Comparison of ENCODE assay signal across 8 cellular contexts in the genomic region with DNA sequence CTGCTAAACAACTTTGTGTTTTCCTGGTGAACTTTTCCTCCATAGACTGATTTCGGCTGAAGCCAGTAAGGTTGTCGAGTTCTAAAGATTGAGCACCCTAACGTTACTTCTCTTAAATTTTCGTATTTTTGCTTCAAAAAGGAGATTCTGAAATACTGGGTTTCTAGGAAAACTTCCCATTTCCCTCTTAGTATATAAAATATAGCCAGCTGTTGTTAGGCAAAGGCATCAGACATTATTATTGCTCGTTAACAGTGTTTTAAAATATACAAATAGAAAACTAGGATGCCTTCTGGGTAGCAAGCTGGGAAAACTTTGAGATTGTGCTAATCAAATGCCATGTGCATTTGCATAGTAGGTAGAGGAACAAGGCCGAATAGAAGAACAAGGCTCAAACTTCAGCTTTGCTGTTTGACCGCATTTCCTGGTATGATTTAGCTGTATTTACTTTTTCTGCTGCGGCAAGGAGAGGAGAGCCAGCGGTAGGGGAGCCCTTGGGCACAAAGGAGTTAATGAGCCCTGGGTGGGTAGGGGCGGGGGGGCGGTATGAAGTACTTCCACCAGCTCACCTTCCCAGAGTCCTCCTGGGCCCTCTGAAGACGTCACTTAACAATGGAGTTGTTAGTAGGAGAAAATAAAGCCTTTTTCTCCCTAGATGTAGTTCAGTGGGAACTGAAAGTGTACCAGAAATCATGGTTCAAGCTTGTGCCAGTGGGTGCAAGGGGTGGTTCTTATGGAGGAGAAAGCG.
A peak's percentile ranks its signal among the peaks of the same experiment; 100 is the strongest.
DNase-seq lines count a peak whose midpoint lies in the region; ATAC-seq and TF ChIP-seq lines count a peak whose summit lies in the region.

No MANE protein-coding gene starts in this region.

- H3K23ac ChIP-seq in IMR-90 (ENCODE audit: low read depth, low read length) = no peak overlapping the region

- H2AK5ac ChIP-seq in IMR-90 (ENCODE audit: low read depth, low read length) = peak overlapping the region; percentile 30; the same call in 1 of the 2 replicates

- peaks cover 3% of the 10 kb centered on the region; the same call in 1 of the 2 replicates for H4K20me1 ChIP-seq in IMR-90 (ENCODE audit: insufficient read depth, low read length)

- no TSS peak for BruUV-seq in IMR-90 (replicated peaks; lab: Mats Ljungman, UMichigan)

- DNase-seq in stimulated activated CD4-positive, alpha-beta T cell treated with anti-CD3 and anti-CD28 coated beads, Interleukin-15, amount 100 ng/mL, for 48 hours (ENCODE audit: low read depth in 2 of 2) = peak; percentile 19 to 24
- DNase-seq in stimulated activated CD4-positive, alpha-beta T cell treated with anti-CD3 and anti-CD28 coated beads, Interleukin-2, amount 100 ng/mL, for 48 hours = no peak
- DNase-seq in IMR-90 (no peak), UCSD-AML1 (lab: John Stamatoyannopoulos, UW; ENCODE audit: unreplicated experiment) (peak; percentile 45), left colon (peak; percentile 51 to 60), ascending aorta (ENCODE audit: low spot score in 2 of 2) (no peak), cerebellar nuclear complex (lab: John Stamatoyannopoulos, UW) (no peak), cerebellar cortex (ENCODE audit: low spot score) (no peak)

- 68% methylated on average over 3 of the region's 13 CpGs; no CpG with 5 or more reads in 1 of the 2 experiments for WGBS in IMR-90 (ENCODE audit: extremely low coverage in 2 of 2, insufficient read length in 1 of 2), 2 experiments

- no peak overlapping the region for H4K5ac ChIP-seq in IMR-90 (ENCODE audit: low read depth, low read length)

- POLR2A ChIA-PET in IMR-90 (lab: Charles Lee; ENCODE audit: unreplicated experiment) = no interaction called here

- ATAC-seq in IMR-90 (ENCODE audit: low read depth) (no peak), left colon (peak; percentile 66)

- H2BK15ac ChIP-seq in IMR-90 (ENCODE audit: low read depth, low read length) = no peak overlapping the region

- dilution Hi-C loops in IMR-90 (cut with HindIII; ENCODE audit: low sequenced_read_pairs, unreplicated experiment) = no loop called here

- H3K4ac ChIP-seq in IMR-90 (ENCODE audit: low read depth, low read length) = no peak overlapping the region

- TF ChIP-seq CTCF in IMR-90 (conservative IDR thresholded peaks at IDR 0.05; ENCODE audit: low read depth, low read length) (no peak), ascending aorta (IDR thresholded peaks at IDR 0.05) (no peak)

- no peak overlapping the region for H2BK5ac ChIP-seq in IMR-90 (ENCODE audit: low read depth, low read length, poor library complexity, severe bottlenecking)

- no peak overlapping the region for H3K56ac ChIP-seq in IMR-90 (ENCODE audit: extremely low read depth, insufficient read depth, low read length)

- peaks cover 7 to 20% of the 10 kb centered on the region in 2 experiments; a peak in 3 of 4 replicates for H3K79me1 ChIP-seq in IMR-90 (ENCODE audit: low read depth in 1 of 2, low read length in 2 of 2)

- H4K91ac ChIP-seq in IMR-90 (ENCODE audit: insufficient read depth, low read depth, low read length) = no peak overlapping the region

- H3K9me3 ChIP-seq in IMR-90 (ENCODE audit: control insufficient read depth, insufficient read depth, low read length) = no peaks in the 10 kb centered on the region
- H3K9me3 ChIP-seq in ascending aorta = no peaks in the 10 kb centered on the region

- H2AK9ac ChIP-seq in IMR-90 (replicated peaks; ENCODE audit: low read depth, low read length, poor library complexity) = no peak overlapping the region

- no peak overlapping the region for H2BK20ac ChIP-seq in IMR-90 (ENCODE audit: low read depth, low read length)

- H3K14ac ChIP-seq in IMR-90 (replicated peaks; ENCODE audit: low read depth, low read length) = no peak overlapping the region; the same call in 1 of the 2 replicates

- in situ Hi-C loops in IMR-90 (cut with MboI; ENCODE audit: low sequenced_read_pairs) = no loop called here

- H2AFZ ChIP-seq in IMR-90 (replicated peaks; ENCODE audit: low read length, poor library complexity) = no peak overlapping the region

- H3K9me1 ChIP-seq in IMR-90 (ENCODE audit: insufficient read depth, low read length) = peaks cover 14% of the 10 kb centered on the region

- no peak for TF ChIP-seq POLR2A in IMR-90 (IDR thresholded peaks at IDR 0.05; ENCODE audit: low read depth, low read length)

- H3K4me2 ChIP-seq in IMR-90 (ENCODE audit: low read depth, low read length) = no peak overlapping the region

- no peak overlapping the region for H3K18ac ChIP-seq in IMR-90 (ENCODE audit: low read depth, low read length)

- H3K4me1 ChIP-seq in IMR-90 (ENCODE audit: control insufficient read depth, insufficient read depth, low read length) (peaks cover 12% of the 10 kb centered on the region), ascending aorta (no peaks in the 10 kb centered on the region)

- H4K8ac ChIP-seq in IMR-90 (ENCODE audit: low read depth in 2 of 2, low read length in 2 of 2) = no peak overlapping the region

- no peak overlapping the region for H2BK120ac ChIP-seq in IMR-90 (ENCODE audit: low read depth, low read length)

- intact Hi-C loops in IMR-90 (cut with micrococcal nuclease) = no loop called here
- intact Hi-C loops in left colon (cut with DNase I, micrococcal nuclease) = no loop called here
- intact Hi-C loops in ascending aorta (cut with DNase I) = no loop called here

- H3K27ac ChIP-seq in IMR-90 (ENCODE audit: insufficient read depth, low read length) = no peak overlapping the region
- H3K27ac ChIP-seq in ascending aorta = no peak overlapping the region

- H3K9ac ChIP-seq in IMR-90 (ENCODE audit: low read depth, low read length) = no peak overlapping the region

- H3K36me3 ChIP-seq in IMR-90 (ENCODE audit: control insufficient read depth, insufficient read depth, low read length) (peaks cover 2% of the 10 kb centered on the region; the same call in 1 of the 2 replicates), ascending aorta (no peaks in the 10 kb centered on the region)

- TF ChIP-seq RAD21 in IMR-90 (IDR thresholded peaks at IDR 0.05; ENCODE audit: low read length) = no peak

- H3K4me3 ChIP-seq in IMR-90 (ENCODE audit: insufficient read depth, low read depth, low read length) (no peak overlapping the region), ascending aorta (no peak overlapping the region)

- CTCF ChIA-PET in IMR-90 (lab: Yijun Ruan, JAX) = interaction anchor here (0.8 kb wide), 1 partner anchor 1623 kb away, joined by 4 read pairs; no protein-coding TSS in a partner anchor

- no peaks in the 10 kb centered on the region for H3K27me3 ChIP-seq in IMR-90 (ENCODE audit: control insufficient read depth, insufficient read depth, low read length)
- no peaks in the 10 kb centered on the region for H3K27me3 ChIP-seq in ascending aorta

TF ChIP-seq in IMR-90, 13 proteins besides CTCF, POLR2A, EP300 and RAD21:
- no peak for TF ChIP-seq ELK1 (IDR thresholded peaks at IDR 0.05; ENCODE audit: borderline replicate concordance, low read depth, low read length)
- no peak for TF ChIP-seq NFE2L2 (IDR thresholded peaks at IDR 0.05; ENCODE audit: low read depth, low read length)
- no peak for TF ChIP-seq MXI1 (IDR thresholded peaks at IDR 0.05; ENCODE audit: borderline replicate concordance, low read depth, low read length)
- TF ChIP-seq CHD1 (IDR thresholded peaks at IDR 0.05; ENCODE audit: low read depth, low read length) = no peak
- TF ChIP-seq RFX5 (IDR thresholded peaks at IDR 0.05; ENCODE audit: low read depth, low read length) = no peak
- no peak for TF ChIP-seq CEBPB (IDR thresholded peaks at IDR 0.05; ENCODE audit: low read depth, low read length)
- TF ChIP-seq MAZ (IDR thresholded peaks at IDR 0.05; ENCODE audit: borderline replicate concordance, low read depth, low read length) = no peak
- TF ChIP-seq RCOR1 (IDR thresholded peaks at IDR 0.05; ENCODE audit: insufficient replicate concordance, low read length) = no peak
- TF ChIP-seq FOS (IDR thresholded peaks at IDR 0.05; ENCODE audit: low read depth, low read length) = no peak
- no peak for TF ChIP-seq BHLHE40 (IDR thresholded peaks at IDR 0.05; ENCODE audit: low read depth, low read length)
- TF ChIP-seq MAFK (IDR thresholded peaks at IDR 0.05; ENCODE audit: low read depth, low read length) = no peak
- no peak for TF ChIP-seq SMC3 (IDR thresholded peaks at IDR 0.05; ENCODE audit: low read depth, low read length)
- no peak for TF ChIP-seq USF2 (IDR thresholded peaks at IDR 0.05; ENCODE audit: low read depth, low read length)

Comparison
In these comparisons a context has a peak if more than half of its experiments do, and no peak if none do; other contexts are left out.
1. DNase-seq: peak in stimulated activated CD4-positive, alpha-beta T cell treated with anti-CD3 and anti-CD28 coated beads, Interleukin-15, amount 100 ng/mL, for 48 hours (2 of 2), UCSD-AML1 (single experiment) and left colon (2 of 2); none in stimulated activated CD4-positive, alpha-beta T cell treated with anti-CD3 and anti-CD28 coated beads, Interleukin-2, amount 100 ng/mL, for 48 hours (0 of 2), IMR-90 (single experiment), ascending aorta (0 of 2), cerebellar nuclear complex (0 of 2) and cerebellar cortex (single experiment).